26 cellular contexts compared by ENCODE assay signal in genomic region chr4:74166135-74166534, GRCh38. TPM values are rescaled to one million over a fixed set of nuclear protein-coding genes. Genes with fewer than 3 reads are reported as not detected.
A peak's percentile ranks its signal among the peaks of the same experiment; 100 is the strongest.
DNase-seq lines count a peak whose midpoint lies in the region; ATAC-seq and TF ChIP-seq lines count a peak whose summit lies in the region.
"Had no signal": no experiment of that assay in that cellular context is flagged by ENCODE, and none has a peak within 500 bp of the region (broad histone marks: within the 10 kb centered on the region; RNA-seq: fewer than 3 reads in every experiment).

No MANE protein-coding gene starts in this region.

- ATAC-seq in GM21390 (IDR thresholded peaks at IDR 0.05; ENCODE audit: unreplicated experiment) (peak; percentile 35), HG03565 (IDR thresholded peaks at IDR 0.05; ENCODE audit: unreplicated experiment) (peak; percentile 42), HG03521 (IDR thresholded peaks at IDR 0.05; ENCODE audit: unreplicated experiment) (no peak), body of pancreas (no peak)

- CTCF ChIA-PET in CD4-positive, alpha-beta memory T cell (lab: Charles Lee; ENCODE audit: partially characterized antibody), result interaction anchor here (1.0 kb wide), 1 partner anchor 9 kb away, joined by 3 read pairs; no protein-coding TSS in a partner anchor

- no peaks in the 10 kb centered on the region for H3K9me3 Mint-ChIP-seq in CD4-positive, alpha-beta memory T cell
- H3K9me3 Mint-ChIP-seq: activated CD4-positive, alpha-beta memory T cell treated with anti-CD3 and anti-CD28 coated beads, Interleukin-2, amount 10 ng/mL, durations not matched to agents 7 days and 5 days; neural progenitor cell had no signal

- POLR2A ChIA-PET in CD4-positive, alpha-beta memory T cell (lab: Charles Lee; ENCODE audit: partially characterized antibody), result no interaction called here

- 58 to 75% methylated on average over 1 of the region's 1 CpG for WGBS in body of pancreas, 2 donors

- no peaks in the 10 kb centered on the region for H3K9me3 ChIP-seq in body of pancreas
- H3K9me3 ChIP-seq in CD4-positive, alpha-beta memory T cell (ENCODE audit: control insufficient read depth in 1 of 2, low read length in 2 of 2), result no peaks in the 10 kb centered on the region
- H3K9me3 ChIP-seq: A549, adrenal gland, lower lobe of right lung, MG63, SJSA1 had no signal

- no peak overlapping the region for H3K27ac Mint-ChIP-seq in CD4-positive, alpha-beta memory T cell
- H3K27ac Mint-ChIP-seq: activated CD4-positive, alpha-beta memory T cell treated with anti-CD3 and anti-CD28 coated beads, Interleukin-2, amount 10 ng/mL, durations not matched to agents 7 days and 5 days; B cell; neural progenitor cell had no signal

- H3K27ac ChIP-seq in body of pancreas, result no peak overlapping the region
- H3K27ac ChIP-seq in CD4-positive, alpha-beta memory T cell (ENCODE audit: low read depth, low read length), result no peak overlapping the region
- H3K27ac ChIP-seq: A549, adrenal gland, coronary artery, lower lobe of right lung, neural progenitor cell, SJSA1 had no signal

- no peak overlapping the region for H3K4me3 ChIP-seq in body of pancreas
- no peak overlapping the region for H3K4me3 ChIP-seq in CD4-positive, alpha-beta memory T cell (ENCODE audit: low read length in 2 of 2)
- H3K4me3 ChIP-seq: A549, adrenal gland, coronary artery, lower lobe of right lung, MG63, neural progenitor cell, SJSA1 had no signal

- peaks cover 0 to 1% (median 0%) of the 10 kb centered on the region in 4 donors for H3K4me1 Mint-ChIP-seq in CD4-positive, alpha-beta memory T cell
- H3K4me1 Mint-ChIP-seq: activated CD4-positive, alpha-beta memory T cell treated with anti-CD3 and anti-CD28 coated beads, Interleukin-2, amount 10 ng/mL, durations not matched to agents 7 days and 5 days had no signal

- no peaks in the 10 kb centered on the region for H3K27me3 ChIP-seq in body of pancreas
- no peaks in the 10 kb centered on the region for H3K27me3 ChIP-seq in CD4-positive, alpha-beta memory T cell (ENCODE audit: insufficient read depth, low read length)
- H3K27me3 ChIP-seq: adrenal gland, MG63, SJSA1 had no signal

- no peak for TF ChIP-seq CTCF in body of pancreas (IDR thresholded peaks at IDR 0.05)

- DNase-seq in CD1c-positive myeloid dendritic cell (ENCODE audit: extremely low spot score) (peak; percentile 8), SKM-1 treated with dmso at 0.1 percent for 144 hours (lab: John Stamatoyannopoulos, UW; ENCODE audit: unreplicated experiment) (peak; percentile 10), body of pancreas (no peak), putamen (ENCODE audit: low spot score) (no peak)
- no peak for DNase-seq in CD4-positive, alpha-beta memory T cell
- DNase-seq: activated CD4-positive, alpha-beta memory T cell treated with anti-CD3 and anti-CD28 coated beads, Interleukin-2, amount 10 ng/mL, durations not matched to agents 7 days and 5 days; activated gamma-delta T cell treated with Interleukin-2 at 50 U/mL for 16 hours; activated T-cell treated with anti-CD3 and anti-CD28 coated beads for 4 hours; adrenal gland; COR-L47; DMS79 treated with DMSO at 0.1 percent for 48 hours; IMR-90; lower lobe of right lung; MG63; NCI-H1694; NCI-H2171 treated with DMSO at 0.1 percent for 48 hours; NCI-H748 treated with DMSO at 0.1 percent for 48 hours; substantia nigra had no signal

- H3K36me3 ChIP-seq in body of pancreas (replicated peaks in 1 of 2; ENCODE audit: insufficient read depth in 1 of 2, low read depth in 2 of 2), result peaks cover 0 to 2% of the 10 kb centered on the region in 2 donors
- H3K36me3 ChIP-seq in CD4-positive, alpha-beta memory T cell (ENCODE audit: insufficient read depth, low read length), result no peaks in the 10 kb centered on the region
- H3K36me3 ChIP-seq: adrenal gland, neural progenitor cell had no signal

- intact Hi-C loops in body of pancreas (cut with DNase I), result no loop called here
- intact Hi-C loops in CD4-positive, alpha-beta memory T cell (cut with micrococcal nuclease), result no loop called here

- TF ChIP-seq POLR2A in body of pancreas (IDR thresholded peaks at IDR 0.05), result no peak

- H3K4me3 Mint-ChIP-seq in CD4-positive, alpha-beta memory T cell, result no peak overlapping the region
- H3K4me3 Mint-ChIP-seq: activated CD4-positive, alpha-beta memory T cell treated with anti-CD3 and anti-CD28 coated beads, Interleukin-2, amount 10 ng/mL, durations not matched to agents 7 days and 5 days; B cell had no signal

- H3K36me3 Mint-ChIP-seq in CD4-positive, alpha-beta memory T cell, result peaks cover 18 to 21% of the 10 kb centered on the region in 2 donors

- no peaks in the 10 kb centered on the region for H3K27me3 Mint-ChIP-seq in CD4-positive, alpha-beta memory T cell
- H3K27me3 Mint-ChIP-seq: activated CD4-positive, alpha-beta memory T cell treated with anti-CD3 and anti-CD28 coated beads, Interleukin-2, amount 10 ng/mL, durations not matched to agents 7 days and 5 days; B cell had no signal

- H3K4me1 ChIP-seq in body of pancreas, result peaks cover 8% of the 10 kb centered on the region
- H3K4me1 ChIP-seq in CD4-positive, alpha-beta memory T cell (ENCODE audit: insufficient read depth, low read length), result no peaks in the 10 kb centered on the region
- H3K4me1 ChIP-seq: adrenal gland, lower lobe of right lung, SJSA1 had no signal

RNA-seq across cellular contexts. Expression of gene MTHFD2L, which starts 8.2 kb away (rescaled TPM):
- total RNA-seq in body of pancreas, result 10 to 100 TPM; 13.2 to 13.8 TPM
- total RNA-seq in CD4-positive, alpha-beta memory T cell, result 1 to 10 TPM; 7.5 to 7.6 TPM
- polyA plus RNA-seq in CD4-positive, alpha-beta memory T cell, result 1 to 10 TPM; 3.6 to 4.5 TPM

Comparison
In these comparisons a context has a peak if more than half of its experiments do, and no peak if none do; other contexts are left out.
1. DNase-seq: peak in CD1c-positive myeloid dendritic cell (single experiment) and SKM-1 treated with dmso at 0.1 percent for 144 hours (single experiment); none in body of pancreas (0 of 4), CD4-positive, alpha-beta memory T cell (0 of 5) and putamen (single experiment).
2. ATAC-seq: peak in GM21390 (single experiment) and HG03565 (single experiment); none in HG03521 (single experiment) and body of pancreas (single experiment).